26 cellular contexts compared by ENCODE assay signal in the genomic region with DNA sequence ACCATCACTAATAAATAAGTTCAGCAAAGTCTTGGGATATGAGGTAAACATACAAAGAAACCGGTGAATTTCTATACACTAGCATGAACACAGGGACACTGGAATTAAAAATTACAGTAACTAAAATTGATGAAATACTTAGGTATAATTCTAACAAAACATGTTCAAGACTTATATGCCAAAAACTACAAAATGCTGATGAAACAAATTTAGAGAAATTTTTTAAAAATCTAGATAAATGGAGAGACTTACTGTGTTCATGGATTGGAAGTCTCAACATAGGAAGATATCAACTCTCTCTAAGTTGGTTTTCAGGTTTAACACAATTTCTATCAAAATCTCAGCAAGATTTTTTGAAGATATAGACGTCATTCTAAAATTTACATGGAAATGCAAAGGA.
DNase-seq lines count a peak whose midpoint lies in the region; ATAC-seq, FAIRE-seq and TF ChIP-seq lines count a peak whose summit lies in the region.
"Had no signal": no experiment of that assay in that cellular context is flagged by ENCODE, and none has a peak within 500 bp of the region (broad histone marks: within the 10 kb centered on the region; RNA-seq: fewer than 3 reads in every experiment).

No MANE protein-coding gene starts in this region.

- TF ChIP-seq RAD21 in A549 (conservative IDR thresholded peaks at IDR 0.05 in 1 of 2, IDR thresholded peaks at IDR 0.05 in 1 of 2) (no peak), K562 (CRISPR knock-in tag; conservative IDR thresholded peaks at IDR 0.05 in 1 of 2, IDR thresholded peaks at IDR 0.05 in 1 of 2) (no peak)

- H3K4me2 ChIP-seq in A549 = no peak overlapping the region
- no peak overlapping the region for H3K4me2 ChIP-seq in K562 (ENCODE audit: insufficient read depth, low read length)
- H3K4me2 ChIP-seq: BLaER1 had no signal

- in situ Hi-C loops in K562 (cut with MboI) = no loop called here

- no peak overlapping the region for H3K4me3 Mint-ChIP-seq in activated T-cell treated with anti-CD3 and anti-CD28 coated beads, Interleukin-2, amount 50 U/mL, for 72 hours
- H3K4me3 Mint-ChIP-seq in activated T-cell treated with anti-CD3 and anti-CD28 coated beads, Interleukin-2, amount 50 U/mL, for 24 hours = no peak overlapping the region
- H3K4me3 Mint-ChIP-seq: CD14-positive monocyte; CD4-positive, alpha-beta memory T cell; CD4-positive, CD25-positive, alpha-beta regulatory T cell; CD8-positive, alpha-beta memory T cell had no signal

- TF ChIP-seq CTCF in A549 (IDR thresholded peaks at IDR 0.05) = no peak
- TF ChIP-seq CTCF in K562 (IDR thresholded peaks at IDR 0.05 in 2 of 3, conservative IDR thresholded peaks at IDR 0.05 in 1 of 3; ENCODE audit: insufficient read depth in 2 of 3, low read depth in 1 of 3, low read length in 3 of 3) = no peak

- intact Hi-C loops in K562 (cut with micrococcal nuclease) = no loop called here

- CTCF ChIA-PET in A549 (lab: Yijun Ruan, JAX) = no interaction called here
- CTCF ChIA-PET in K562 (lab: Yijun Ruan, JAX; ENCODE audit: low intra/inter-chr PET ratio) = no interaction called here

- H3K79me2 ChIP-seq in K562 (ENCODE audit: control insufficient read depth, insufficient read depth, low read length) = no peaks in the 10 kb centered on the region

- no peaks in the 10 kb centered on the region for H3K36me3 Mint-ChIP-seq in activated T-cell treated with anti-CD3 and anti-CD28 coated beads, Interleukin-2, amount 50 U/mL, for 72 hours (ENCODE audit: insufficient read depth in 2 of 2)
- H3K36me3 Mint-ChIP-seq in activated T-cell treated with anti-CD3 and anti-CD28 coated beads, Interleukin-2, amount 50 U/mL, for 24 hours (ENCODE audit: low read depth) = no peaks in the 10 kb centered on the region
- H3K36me3 Mint-ChIP-seq: CD14-positive monocyte; CD4-positive, alpha-beta memory T cell; CD4-positive, CD25-positive, alpha-beta regulatory T cell; CD8-positive, alpha-beta memory T cell had no signal

- ATAC-seq in activated T-cell treated with anti-CD3 and anti-CD28 coated beads, Interleukin-2, amount 50 U/mL, for 72 hours (replicated peaks in 1 of 2) = no peak
- ATAC-seq in A549 (no peak), K562 (no peak)
- ATAC-seq: GM12878 had no signal

- FAIRE-seq in A549 (lab: Jason Lieb, UNC) (no peak), K562 (lab: Jason Lieb, UNC) (no peak)
- FAIRE-seq: GM12878, GM12892, GM18507 had no signal

- H3K27ac Mint-ChIP-seq in activated T-cell treated with anti-CD3 and anti-CD28 coated beads, Interleukin-2, amount 50 U/mL, for 72 hours = peak overlapping the region; percentile 15
- no peak overlapping the region for H3K27ac Mint-ChIP-seq in activated T-cell treated with anti-CD3 and anti-CD28 coated beads, Interleukin-2, amount 50 U/mL, for 24 hours
- H3K27ac Mint-ChIP-seq: CD14-positive monocyte; CD4-positive, alpha-beta memory T cell; CD8-positive, alpha-beta memory T cell had no signal

- 41% methylated on average over 2 of the region's 2 CpGs for WGBS in A549 (ENCODE audit: missing lambda C conversion rate)
- WGBS in K562 (ENCODE audit: insufficient coverage, low coverage, missing lambda C conversion rate) = 0% methylated on average over 2 of the region's 2 CpGs

- TF ChIP-seq EP300 in A549 (IDR thresholded peaks at IDR 0.05) = no peak
- TF ChIP-seq EP300 in K562 (IDR thresholded peaks at IDR 0.05; ENCODE audit: low read length) = no peak

- no peak for DNase-seq in activated T-cell treated with anti-CD3 and anti-CD28 coated beads, Interleukin-2, amount 50 U/mL, for 72 hours
- no peak for DNase-seq in activated T-cell treated with anti-CD3 and anti-CD28 coated beads, Interleukin-2, amount 50 U/mL, for 24 hours
- no peak for DNase-seq in A549 (ENCODE audit: low read depth in 1 of 2, low spot score in 1 of 2)
- no peak for DNase-seq in K562 (ENCODE audit: extremely low read depth in 1 of 4, low spot score in 3 of 4)
- no peak for DNase-seq in NCI-H187 (lab: John Stamatoyannopoulos, UW)
- DNase-seq in middle frontal gyrus (ENCODE audit: extremely low spot score, low spot score) = no peak
- DNase-seq: ACHN; BE2C; C1 segment of cervical spinal cord; CD4-positive, alpha-beta memory T cell; CD4-positive, CD25-positive, alpha-beta regulatory T cell; CD8-positive, alpha-beta memory T cell; COR-L47; DMS 273 treated with DMSO at 0.1 percent for 48 hours; DMS153; DMS53; DMS79; DND-41; EL; GDM1 had no signal

- no peaks in the 10 kb centered on the region for H3K4me1 ChIP-seq in A549
- H3K4me1 ChIP-seq in K562 (replicated peaks in 1 of 2; ENCODE audit: control insufficient read depth in 2 of 2, insufficient read depth in 2 of 2, low read length in 2 of 2) = peaks cover 0 to 13% of the 10 kb centered on the region in 2 experiments; a peak in 2 of 5 replicates
- H3K4me1 ChIP-seq: BLaER1 had no signal

- BruUV-seq in K562 (replicated peaks; lab: Mats Ljungman, UMichigan) = no TSS peak

- no peaks in the 10 kb centered on the region for H3K36me3 ChIP-seq in K562 (ENCODE audit: control insufficient read depth, insufficient read depth, low read length)
- H3K36me3 ChIP-seq: BE2C, BLaER1 had no signal

- no peaks in the 10 kb centered on the region for H3K9me1 ChIP-seq in K562 (ENCODE audit: control insufficient read depth, insufficient read depth, low read length)

- peaks cover 20% of the 10 kb centered on the region for H3K27me3 Mint-ChIP-seq in activated T-cell treated with anti-CD3 and anti-CD28 coated beads, Interleukin-2, amount 50 U/mL, for 72 hours (ENCODE audit: low read depth)
- H3K27me3 Mint-ChIP-seq in activated T-cell treated with anti-CD3 and anti-CD28 coated beads, Interleukin-2, amount 50 U/mL, for 24 hours = peaks cover 22% of the 10 kb centered on the region

- H3K4me1 Mint-ChIP-seq in activated T-cell treated with anti-CD3 and anti-CD28 coated beads, Interleukin-2, amount 50 U/mL, for 72 hours (ENCODE audit: low read depth) = no peaks in the 10 kb centered on the region
- no peaks in the 10 kb centered on the region for H3K4me1 Mint-ChIP-seq in activated T-cell treated with anti-CD3 and anti-CD28 coated beads, Interleukin-2, amount 50 U/mL, for 24 hours (ENCODE audit: low read depth)
- H3K4me1 Mint-ChIP-seq: CD4-positive, alpha-beta memory T cell; CD8-positive, alpha-beta memory T cell had no signal

- POLR2A ChIA-PET in A549 (lab: Yijun Ruan, JAX) = no interaction called here
- POLR2A ChIA-PET in K562 (lab: Yijun Ruan, JAX) = no interaction called here

- TF ChIP-seq POLR2A in A549 (IDR thresholded peaks at IDR 0.05; ENCODE audit: low read length) = no peak
- no peak for TF ChIP-seq POLR2A in K562 (conservative IDR thresholded peaks at IDR 0.05)

- H3K4me3 ChIP-seq in A549 (no peak overlapping the region), K562 (no peak overlapping the region)
- H3K4me3 ChIP-seq: BLaER1, GM12878 had no signal

- H3K27me3 ChIP-seq in K562 (ENCODE audit: control insufficient read depth in 2 of 2, insufficient read depth in 2 of 2, low read length in 2 of 2) = peaks cover 7 to 29% of the 10 kb centered on the region in 2 experiments
- H3K27me3 ChIP-seq: BE2C, BLaER1 had no signal

- H3K9me3 Mint-ChIP-seq in activated T-cell treated with anti-CD3 and anti-CD28 coated beads, Interleukin-2, amount 50 U/mL, for 72 hours = no peaks in the 10 kb centered on the region
- H3K9me3 Mint-ChIP-seq in activated T-cell treated with anti-CD3 and anti-CD28 coated beads, Interleukin-2, amount 50 U/mL, for 24 hours = no peaks in the 10 kb centered on the region

- no peaks in the 10 kb centered on the region for H4K20me1 ChIP-seq in K562 (replicated peaks; ENCODE audit: control insufficient read depth, insufficient read depth, low read length)
- H4K20me1 ChIP-seq: BLaER1 had no signal

- H2AFZ ChIP-seq in K562 (ENCODE audit: low read depth, low read length) = no peak overlapping the region

- no peak overlapping the region for H3K9ac ChIP-seq in K562 (ENCODE audit: insufficient read depth in 1 of 2, low read depth in 2 of 2, low read length in 2 of 2)
- H3K9ac ChIP-seq: BLaER1 had no signal

- H3K27ac ChIP-seq in A549 (no peak overlapping the region), K562 (ENCODE audit: extremely low read depth, low read depth, low read length) (no peak overlapping the region)
- H3K27ac ChIP-seq: 22Rv1, BLaER1 had no signal

- H3K9me3 ChIP-seq in A549 = no peaks in the 10 kb centered on the region; the same call in 2 of the 3 replicates
- no peaks in the 10 kb centered on the region for H3K9me3 ChIP-seq in K562 (replicated peaks; ENCODE audit: control insufficient read depth, insufficient read depth, low read depth, low read length)
- H3K9me3 ChIP-seq: BE2C had no signal

TF ChIP-seq in A549, 52 proteins besides CTCF, POLR2A, EP300 and RAD21 (continues in another document):
- TF ChIP-seq FOXS1 (CRISPR knock-in tag; IDR thresholded peaks at IDR 0.05) = no peak
- TF ChIP-seq HOXB5 (CRISPR knock-in tag; IDR thresholded peaks at IDR 0.05) = no peak
- TF ChIP-seq MAFK (IDR thresholded peaks at IDR 0.05; ENCODE audit: partially characterized antibody) = peak; percentile 71

TF ChIP-seq in K562, 482 proteins besides CTCF, POLR2A, EP300 and RAD21 (continues in another document):
- TF ChIP-seq SAFB (IDR thresholded peaks at IDR 0.05; ENCODE audit: borderline replicate concordance, low read depth, low read length) (no peak), ARID1B (IDR thresholded peaks at IDR 0.05) (no peak), HES1 (IDR thresholded peaks at IDR 0.05; ENCODE audit: low read depth) (no peak), GATAD2B (IDR thresholded peaks at IDR 0.05; ENCODE audit: borderline replicate concordance) (no peak), RBM22 (IDR thresholded peaks at IDR 0.05; ENCODE audit: low read depth, low read length, poor library complexity, severe bottlenecking) (no peak), JUNB (CRISPR knock-in tag; conservative IDR thresholded peaks at IDR 0.05) (no peak), MAFF (IDR thresholded peaks at IDR 0.05; ENCODE audit: low read length) (peak; percentile 21; the same call in 1 of the 2 replicates), C11orf30 (IDR thresholded peaks at IDR 0.05; ENCODE audit: low read depth) (peak; percentile 57)
